28 cellular contexts compared by ENCODE assay signal in the genomic region with DNA sequence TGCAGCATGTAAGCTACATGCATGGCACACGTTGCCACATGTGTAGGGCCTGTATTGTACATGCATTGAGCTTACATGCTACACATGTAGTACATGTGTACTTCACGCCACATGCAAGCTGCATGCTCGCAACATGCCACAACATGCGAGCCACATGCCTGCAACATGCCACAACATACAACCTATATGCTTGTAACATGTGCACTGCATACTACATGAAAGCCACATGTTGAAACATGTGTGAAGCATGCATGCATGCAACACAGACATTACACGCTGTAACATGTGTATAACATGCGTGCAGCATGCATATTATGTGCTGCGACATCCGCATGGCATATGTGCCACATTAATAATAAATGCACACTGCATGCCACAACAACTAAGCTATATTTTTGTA. TPM values are rescaled to one million over a fixed set of nuclear protein-coding genes. Genes with fewer than 3 reads are reported as not detected.
"Had no signal": no experiment of that assay in that cellular context is flagged by ENCODE, and none has a peak within 500 bp of the region (broad histone marks: within the 10 kb centered on the region; RNA-seq: fewer than 3 reads in every experiment).

No MANE protein-coding gene starts in this region.

- H3K4me3 Mint-ChIP-seq: activated CD4-positive, alpha-beta memory T cell treated with anti-CD3 and anti-CD28 coated beads, Interleukin-2, amount 10 ng/mL, durations not matched to agents 7 days and 5 days; activated CD4-positive, alpha-beta T cell treated with anti-CD3 and anti-CD28 coated beads, Interleukin-2, amount 10 ng/mL, durations not matched to agents 7 days and 5 days; activated naive CD4-positive, alpha-beta T cell treated with anti-CD3 and anti-CD28 coated beads, Interleukin-2, amount 10 ng/mL, durations not matched to agents 7 days and 5 days; activated naive CD8-positive, alpha-beta T cell treated with anti-CD3 and anti-CD28 coated beads, Interleukin-2, amount 10 ng/mL, durations not matched to agents 7 days and 5 days; activated T-cell treated with anti-CD3 and anti-CD28 coated beads, Interleukin-2, amount 50 U/mL, for 24 hours; activated T-cell treated with anti-CD3 and anti-CD28 coated beads, Interleukin-2, amount 50 U/mL, for 72 hours; effector memory CD8-positive, alpha-beta T cell; T-helper 17 cell; T-helper 2 cell treated with Interferon-gamma antibody and Interleukin-4, amounts not matched to agents 5 μg/mL and 100 μg/mL, for 36 hours had no signal

- H3K27me3 Mint-ChIP-seq: activated CD4-positive, alpha-beta memory T cell treated with anti-CD3 and anti-CD28 coated beads, Interleukin-2, amount 10 ng/mL, durations not matched to agents 7 days and 5 days; activated CD4-positive, alpha-beta T cell treated with anti-CD3 and anti-CD28 coated beads, Interleukin-2, amount 10 ng/mL, durations not matched to agents 7 days and 5 days; activated naive CD4-positive, alpha-beta T cell treated with anti-CD3 and anti-CD28 coated beads, Interleukin-2, amount 10 ng/mL, durations not matched to agents 7 days and 5 days; activated naive CD8-positive, alpha-beta T cell treated with anti-CD3 and anti-CD28 coated beads, Interleukin-2, amount 10 ng/mL, durations not matched to agents 7 days and 5 days had no signal

- H3K36me3 ChIP-seq: brain microvascular endothelial cell had no signal

- ATAC-seq: activated naive CD4-positive, alpha-beta T cell treated with anti-CD3 and anti-CD28 coated beads, Interleukin-2, amount 50 U/mL, for 72 hours; activated T-cell treated with anti-CD3 and anti-CD28 coated beads, Interleukin-2, amount 50 U/mL, for 72 hours; effector memory CD8-positive, alpha-beta T cell; esophagus mucosa; T-helper 17 cell had no signal

- H3K27ac Mint-ChIP-seq: activated CD4-positive, alpha-beta memory T cell treated with anti-CD3 and anti-CD28 coated beads, Interleukin-2, amount 10 ng/mL, durations not matched to agents 7 days and 5 days; activated CD4-positive, alpha-beta T cell treated with anti-CD3 and anti-CD28 coated beads, Interleukin-2, amount 10 ng/mL, durations not matched to agents 7 days and 5 days; activated naive CD4-positive, alpha-beta T cell treated with anti-CD3 and anti-CD28 coated beads, Interleukin-2, amount 10 ng/mL, durations not matched to agents 7 days and 5 days; activated naive CD4-positive, alpha-beta T cell treated with anti-CD3 and anti-CD28 coated beads, Interleukin-2, amount 50 U/mL, for 72 hours; activated naive CD8-positive, alpha-beta T cell treated with anti-CD3 and anti-CD28 coated beads, Interleukin-2, amount 10 ng/mL, durations not matched to agents 7 days and 5 days; activated T-cell treated with anti-CD3 and anti-CD28 coated beads, Interleukin-2, amount 50 U/mL, for 24 hours; activated T-cell treated with anti-CD3 and anti-CD28 coated beads, Interleukin-2, amount 50 U/mL, for 72 hours; effector memory CD8-positive, alpha-beta T cell; T-helper 17 cell; T-helper 2 cell treated with Interferon-gamma antibody and Interleukin-4, amounts not matched to agents 5 μg/mL and 100 μg/mL, for 36 hours had no signal

- H3K36me3 Mint-ChIP-seq: activated naive CD4-positive, alpha-beta T cell treated with anti-CD3 and anti-CD28 coated beads, Interleukin-2, amount 10 ng/mL, durations not matched to agents 7 days and 5 days; activated naive CD4-positive, alpha-beta T cell treated with anti-CD3 and anti-CD28 coated beads, Interleukin-2, amount 50 U/mL, for 72 hours; activated naive CD8-positive, alpha-beta T cell treated with anti-CD3 and anti-CD28 coated beads, Interleukin-2, amount 10 ng/mL, durations not matched to agents 7 days and 5 days had no signal

- H3K27ac ChIP-seq: brain microvascular endothelial cell had no signal

- H3K27me3 ChIP-seq: brain microvascular endothelial cell had no signal

- DNase-seq: activated CD4-positive, alpha-beta memory T cell treated with anti-CD3 and anti-CD28 coated beads, Interleukin-2, amount 10 ng/mL, durations not matched to agents 7 days and 5 days; activated CD4-positive, alpha-beta T cell treated with anti-CD3 and anti-CD28 coated beads for 1 hour; activated CD4-positive, alpha-beta T cell treated with anti-CD3 and anti-CD28 coated beads for 4 hours; activated CD4-positive, alpha-beta T cell treated with anti-CD3 and anti-CD28 coated beads, Interleukin-2, amount 10 ng/mL, durations not matched to agents 7 days and 5 days; activated CD4-positive, alpha-beta T cell treated with anti-CD3 and anti-CD28 coated beads, Interleukin-2, amount 50 U/mL, for 4 hours; activated CD8-positive, alpha-beta memory T cell treated with anti-CD3 and anti-CD28 coated beads, Interleukin-2, amount 50 U/mL, for 48 hours; activated gamma-delta T cell; activated naive CD4-positive, alpha-beta T cell; activated naive CD4-positive, alpha-beta T cell treated with anti-CD3 and anti-CD28 coated beads, Interleukin-2, amount 10 ng/mL, durations not matched to agents 7 days and 5 days; activated naive CD8-positive, alpha-beta T cell treated with anti-CD3 and anti-CD28 coated beads, Interleukin-2, amount 10 ng/mL, durations not matched to agents 7 days and 5 days; activated T-cell treated with anti-CD3 and anti-CD28 coated beads for 4 hours; activated T-cell treated with anti-CD3 and anti-CD28 coated beads, Interleukin-2, amount 50 U/mL, for 24 hours; activated T-cell treated with anti-CD3 and anti-CD28 coated beads, Interleukin-2, amount 50 U/mL, for 72 hours; anterior cingulate cortex; brain microvascular endothelial cell; caudate nucleus; cortex of kidney; dermis blood vessel endothelial cell; effector CD4-positive, alpha-beta T cell; effector memory CD8-positive, alpha-beta T cell; foreskin fibroblast; head of caudate nucleus; T-helper 1 cell; T-helper 17 cell; T1000 had no signal

- H3K4me1 Mint-ChIP-seq: activated CD4-positive, alpha-beta memory T cell treated with anti-CD3 and anti-CD28 coated beads, Interleukin-2, amount 10 ng/mL, durations not matched to agents 7 days and 5 days; activated CD4-positive, alpha-beta T cell treated with anti-CD3 and anti-CD28 coated beads, Interleukin-2, amount 10 ng/mL, durations not matched to agents 7 days and 5 days; activated naive CD4-positive, alpha-beta T cell treated with anti-CD3 and anti-CD28 coated beads, Interleukin-2, amount 10 ng/mL, durations not matched to agents 7 days and 5 days; activated naive CD8-positive, alpha-beta T cell treated with anti-CD3 and anti-CD28 coated beads, Interleukin-2, amount 10 ng/mL, durations not matched to agents 7 days and 5 days; T-helper 17 cell had no signal

RNA-seq across cellular contexts. Expression of gene TMTC1, which starts 9.1 kb away (rescaled TPM):
- total RNA-seq: activated CD4-positive, alpha-beta T cell treated with anti-CD3 and anti-CD28 coated beads, Interleukin-2, amount 10 ng/mL, durations not matched to agents 7 days and 5 days; activated naive CD4-positive, alpha-beta T cell treated with anti-CD3 and anti-CD28 coated beads, Interleukin-2, amount 50 U/mL, for 72 hours; activated naive CD8-positive, alpha-beta T cell treated with anti-CD3 and anti-CD28 coated beads, Interleukin-2, amount 10 ng/mL, durations not matched to agents 7 days and 5 days had no signal
